In genomic region chr19:34341935-34342680, GRCh38 we compare ENCODE assay signal across 28 cellular contexts.
"Had no signal": no experiment of that assay in that cellular context is flagged by ENCODE, and none has a peak within 500 bp of the region (broad histone marks: within the 10 kb centered on the region; RNA-seq: fewer than 3 reads in every experiment).

No MANE protein-coding gene starts in this region.

- H3K27me3 ChIP-seq: esophagus squamous epithelium, gastrocnemius medialis, hepatocyte, testis, transverse colon had no signal

- H3K27me3 Mint-ChIP-seq: naive B cell had no signal

- H3K4me3 Mint-ChIP-seq: mesothelial cell of epicardium, naive B cell, neural crest cell had no signal

- FAIRE-seq: colon had no signal

- DNase-seq: activated CD4-positive, alpha-beta T cell treated with anti-CD3 and anti-CD28 coated beads for 4 hours; activated CD4-positive, alpha-beta T cell treated with anti-CD3 and anti-CD28 coated beads, Interleukin-2, amount 50 U/mL, for 48 hours; activated CD4-positive, CD25-positive, alpha-beta regulatory T cell; activated CD8-positive, alpha-beta memory T cell treated with anti-CD3 and anti-CD28 coated beads for 24 hours; activated effector memory CD4-positive, alpha-beta T cell treated with anti-CD3 and anti-CD28 coated beads, Interleukin-2, amount 50 U/mL, for 16 hours; activated naive CD4-positive, alpha-beta T cell treated with anti-CD3 and anti-CD28 coated beads, Interleukin-2, amount 50 U/mL, for 16 hours; dermis blood vessel endothelial cell; effector CD4-positive, alpha-beta T cell; esophagus squamous epithelium; gastrocnemius medialis; glutamatergic neuron; islet precursor cell; left cardiac atrium; left ventricle myocardium superior; naive B cell; occipital lobe; right cardiac atrium; stimulated activated CD4-positive, alpha-beta T cell treated with anti-CD3 and anti-CD28 coated beads, Interleukin-15, amount 100 ng/mL, for 24 hours; stimulated activated naive CD8-positive, alpha-beta T cell treated with anti-CD3 and anti-CD28 coated beads, Interleukin-15, Interleukin-2, amounts not matched to agents 100 U/mL and 50 U/mL, for 24 hours; SW 1271; T-helper 2 cell; testis; transverse colon had no signal

- H2AFZ ChIP-seq: hepatocyte had no signal

- H3K9me3 ChIP-seq: gastrocnemius medialis, testis, transverse colon had no signal

- H3K4me1 Mint-ChIP-seq: mesothelial cell of epicardium, neural crest cell had no signal

- H3K9me3 Mint-ChIP-seq: mesothelial cell of epicardium, naive B cell, neural crest cell had no signal

- ATAC-seq: gastrocnemius medialis; left cardiac atrium; left ventricle myocardium superior; right cardiac atrium; stimulated activated naive CD8-positive, alpha-beta T cell treated with anti-CD3 and anti-CD28 coated beads, Interleukin-15, Interleukin-2, amounts not matched to agents 100 U/mL and 50 U/mL, for 24 hours had no signal

- H3K4me2 ChIP-seq: hepatocyte had no signal

- H3K27ac ChIP-seq: epithelial cell of prostate, esophagus squamous epithelium, gastrocnemius medialis, testis, transverse colon had no signal

- H3K79me2 ChIP-seq: hepatocyte had no signal

- H3K27ac Mint-ChIP-seq: mesothelial cell of epicardium had no signal
